In the genomic region with DNA sequence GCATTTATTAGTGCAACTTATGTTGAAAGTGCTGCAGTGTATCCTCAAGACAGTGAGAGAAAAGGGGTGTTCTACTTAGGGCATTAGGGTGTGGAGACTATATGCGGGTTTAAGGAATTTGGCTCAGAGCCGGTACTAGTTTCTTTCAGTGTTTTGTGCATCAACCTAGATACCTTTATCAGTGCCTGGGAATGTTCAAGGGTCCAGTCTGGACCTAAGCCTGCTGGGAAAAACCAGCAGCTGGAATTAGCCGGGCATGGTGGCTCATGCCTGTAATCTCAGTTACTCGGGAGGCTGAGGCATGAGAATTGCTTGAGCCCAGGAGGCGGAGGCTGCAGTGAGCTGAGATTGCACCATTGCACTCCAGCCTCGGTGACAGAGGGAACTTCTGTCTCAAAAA, we compare ENCODE assay signal across 27 cellular contexts. TPM values are rescaled to one million over a fixed set of nuclear protein-coding genes. Genes with fewer than 3 reads are reported as not detected.
DNase-seq lines count a peak whose midpoint lies in the region; ATAC-seq, FAIRE-seq and TF ChIP-seq lines count a peak whose summit lies in the region.
"Had no signal": no experiment of that assay in that cellular context is flagged by ENCODE, and none has a peak within 500 bp of the region (broad histone marks: within the 10 kb centered on the region; RNA-seq: fewer than 3 reads in every experiment).

No MANE protein-coding gene starts in this region.

- in situ Hi-C loops in HepG2 (cut with HindIII; ENCODE audit: extremely low pct_ligation_motif_present, low pct_unique_long_range_greater_than_20kb) = no loop called here

- no peaks in the 10 kb centered on the region for H3K4me1 ChIP-seq in HepG2 (ENCODE audit: insufficient read depth, low read length)
- no peaks in the 10 kb centered on the region for H3K4me1 ChIP-seq in right lobe of liver
- H3K4me1 ChIP-seq: HAP-1 had no signal

- H3K4me1 Mint-ChIP-seq in activated naive CD8-positive, alpha-beta T cell treated with anti-CD3 and anti-CD28 coated beads for 36 hours = peaks cover 33% of the 10 kb centered on the region
- peaks cover 55% of the 10 kb centered on the region for H3K4me1 Mint-ChIP-seq in nephron
- peaks cover 36% of the 10 kb centered on the region for H3K4me1 Mint-ChIP-seq in stimulated activated naive CD8-positive, alpha-beta T cell treated with anti-CD3 and anti-CD28 coated beads, Interleukin-15, amount 100 ng/mL, for 72 hours
- H3K4me1 Mint-ChIP-seq: CD4-positive, alpha-beta memory T cell had no signal

- H3K4me3 Mint-ChIP-seq in activated naive CD8-positive, alpha-beta T cell treated with anti-CD3 and anti-CD28 coated beads for 36 hours = peak overlapping the region; percentile 82
- H3K4me3 Mint-ChIP-seq in nephron = peak overlapping the region in 2 of 3 experiments; percentile 27 to 64
- peak overlapping the region; percentile 12 to 79 for H3K4me3 Mint-ChIP-seq in stimulated activated naive CD8-positive, alpha-beta T cell treated with anti-CD3 and anti-CD28 coated beads, Interleukin-15, amount 100 ng/mL, for 72 hours
- H3K4me3 Mint-ChIP-seq: CD4-positive, alpha-beta memory T cell; GM23338; HFFc6 had no signal

- CTCF ChIA-PET in HepG2 (lab: Yijun Ruan, JAX; ENCODE audit: low intra/inter-chr PET ratio, low total read pairs) = no interaction called here

- no peak for ATAC-seq in HepG2
- no peak for ATAC-seq in right lobe of liver
- no peak for ATAC-seq in stimulated activated naive CD8-positive, alpha-beta T cell treated with anti-CD3 and anti-CD28 coated beads, Interleukin-15, amount 100 ng/mL, for 72 hours
- ATAC-seq in GM18511 (IDR thresholded peaks at IDR 0.05; ENCODE audit: unreplicated experiment) = no peak
- ATAC-seq: GM23338, Panc1 had no signal

- no TSS peak for BruUV-seq in HepG2 (replicated peaks; lab: Mats Ljungman, UMichigan)

- H3K79me2 ChIP-seq in HepG2 (ENCODE audit: insufficient read depth, low read length) = no peaks in the 10 kb centered on the region

- no peaks in the 10 kb centered on the region for H3K36me3 ChIP-seq in HepG2 (replicated peaks in 1 of 2; ENCODE audit: control insufficient read depth in 1 of 2, insufficient read depth in 2 of 2, low read length in 2 of 2)
- H3K36me3 ChIP-seq in right lobe of liver = no peaks in the 10 kb centered on the region
- H3K36me3 ChIP-seq: HAP-1 had no signal

- no peak overlapping the region for H3K4me3 ChIP-seq in HepG2 (replicated peaks in 1 of 3; ENCODE audit: insufficient read depth in 1 of 3, low read depth in 2 of 3, low read length in 3 of 3)
- H3K4me3 ChIP-seq in right lobe of liver = no peak overlapping the region
- H3K4me3 ChIP-seq: GM23338, HAP-1 had no signal

- H3K27me3 ChIP-seq in HepG2 (ENCODE audit: control insufficient read depth in 1 of 2, insufficient read depth in 2 of 2, low read length in 2 of 2) (no peaks in the 10 kb centered on the region), right lobe of liver (no peaks in the 10 kb centered on the region)

- H3K4me2 ChIP-seq in HepG2 (ENCODE audit: low read depth, low read length) = no peak overlapping the region
- H3K4me2 ChIP-seq: GM23338 had no signal

- TF ChIP-seq CTCF in HepG2 (CRISPR knock-in tag; IDR thresholded peaks at IDR 0.05) (no peak), right lobe of liver (IDR thresholded peaks at IDR 0.05) (no peak), nephron (IDR thresholded peaks at IDR 0.05; ENCODE audit: unreplicated experiment in 3 of 3) (no peak)

- no peak for TF ChIP-seq EP300 in HepG2 (IDR thresholded peaks at IDR 0.05; ENCODE audit: low read depth in 2 of 2, low read length in 2 of 2)
- TF ChIP-seq EP300 in HepG2 (CRISPR knock-in tag; IDR thresholded peaks at IDR 0.05; ENCODE audit: borderline replicate concordance) = no peak

- no peak for FAIRE-seq in HepG2 (lab: Jason Lieb, UNC)

- H3K36me3 Mint-ChIP-seq in activated naive CD8-positive, alpha-beta T cell treated with anti-CD3 and anti-CD28 coated beads for 36 hours = peaks cover 32% of the 10 kb centered on the region
- H3K36me3 Mint-ChIP-seq in nephron (ENCODE audit: low read depth) = no peaks in the 10 kb centered on the region
- H3K36me3 Mint-ChIP-seq: CD4-positive, alpha-beta memory T cell had no signal

- TF ChIP-seq RAD21 in HepG2 (CRISPR knock-in tag; IDR thresholded peaks at IDR 0.05) = no peak

- no peak overlapping the region for H3K27ac ChIP-seq in HepG2 (ENCODE audit: extremely low read length, insufficient read depth, low read length)
- no peak overlapping the region for H3K27ac ChIP-seq in right lobe of liver
- H3K27ac ChIP-seq: HL-60, RWPE1 had no signal

- H3K9me3 ChIP-seq in HepG2 (ENCODE audit: low read length) = no peaks in the 10 kb centered on the region
- no peaks in the 10 kb centered on the region for H3K9me3 ChIP-seq in right lobe of liver
- H3K9me3 ChIP-seq: HAP-1 had no signal

- DNase-seq in HepG2 (ENCODE audit: low spot score) (no peak), right lobe of liver (no peak), NCI-H1436 treated with DMSO at 0.1 percent for 48 hours (lab: John Stamatoyannopoulos, UW) (no peak)
- DNase-seq in activated naive CD8-positive, alpha-beta T cell treated with anti-CD3 and anti-CD28 coated beads for 36 hours = no peak
- DNase-seq in stimulated activated naive CD8-positive, alpha-beta T cell treated with anti-CD3 and anti-CD28 coated beads, Interleukin-15, amount 100 ng/mL, for 72 hours = no peak
- DNase-seq: C1 segment of cervical spinal cord; CD4-positive, alpha-beta memory T cell; COR-L47; DMS53; HFFc6; NCI-H1092; NCI-H1417 treated with DMSO at 0.1 percent for 48 hours; NCI-H187; NCI-H2081 treated with DMSO at 0.1 percent for 48 hours; NCI-H2171; NCI-H226; NCI-H510A; NCI-H69; SHP77 had no signal

- peak overlapping the region; percentile 90 for H3K27ac Mint-ChIP-seq in activated naive CD8-positive, alpha-beta T cell treated with anti-CD3 and anti-CD28 coated beads for 36 hours
- peak overlapping the region in 1 of 3 experiments; percentile 87 for H3K27ac Mint-ChIP-seq in nephron
- peak overlapping the region in 1 of 2 donors; percentile 68 for H3K27ac Mint-ChIP-seq in stimulated activated naive CD8-positive, alpha-beta T cell treated with anti-CD3 and anti-CD28 coated beads, Interleukin-15, amount 100 ng/mL, for 72 hours
- H3K27ac Mint-ChIP-seq: CD4-positive, alpha-beta memory T cell; GM23338; HFFc6 had no signal

- intact Hi-C loops in HepG2 (cut with micrococcal nuclease; ENCODE audit: unreplicated experiment) = no loop called here
- intact Hi-C loops in right lobe of liver (cut with DNase I) = no loop called here

- H3K27me3 Mint-ChIP-seq in activated naive CD8-positive, alpha-beta T cell treated with anti-CD3 and anti-CD28 coated beads for 36 hours = no peaks in the 10 kb centered on the region
- no peaks in the 10 kb centered on the region for H3K27me3 Mint-ChIP-seq in nephron (ENCODE audit: low read depth)
- no peaks in the 10 kb centered on the region for H3K27me3 Mint-ChIP-seq in stimulated activated naive CD8-positive, alpha-beta T cell treated with anti-CD3 and anti-CD28 coated beads, Interleukin-15, amount 100 ng/mL, for 72 hours

- H2AFZ ChIP-seq in HepG2 (ENCODE audit: low read length) = no peak overlapping the region
- H2AFZ ChIP-seq: GM23338 had no signal

- POLR2A ChIA-PET in HepG2 (lab: Yijun Ruan, JAX) = no interaction called here

- WGBS in HepG2 (ENCODE audit: low lambda C conversion rate) = 23% methylated on average over 5 of the region's 6 CpGs
- WGBS in right lobe of liver (ENCODE audit: insufficient coverage, low coverage, low lambda C conversion rate, missing lambda C conversion rate) = 66% methylated on average over 6 of the region's 6 CpGs

- no peaks in the 10 kb centered on the region for H3K9me3 Mint-ChIP-seq in activated naive CD8-positive, alpha-beta T cell treated with anti-CD3 and anti-CD28 coated beads for 36 hours
- no peaks in the 10 kb centered on the region for H3K9me3 Mint-ChIP-seq in nephron
- no peaks in the 10 kb centered on the region for H3K9me3 Mint-ChIP-seq in stimulated activated naive CD8-positive, alpha-beta T cell treated with anti-CD3 and anti-CD28 coated beads, Interleukin-15, amount 100 ng/mL, for 72 hours
- H3K9me3 Mint-ChIP-seq: CD4-positive, alpha-beta memory T cell; GM23338; HFFc6 had no signal

- no peaks in the 10 kb centered on the region for H4K20me1 ChIP-seq in HepG2 (ENCODE audit: insufficient read depth, low read length)

- no peak overlapping the region for H3K9ac ChIP-seq in HepG2 (ENCODE audit: insufficient read depth, low read depth, low read length)

- TF ChIP-seq POLR2A in HepG2 (IDR thresholded peaks at IDR 0.05; ENCODE audit: insufficient read depth in 1 of 2, low read depth in 2 of 2, low read length in 2 of 2) (no peak), right lobe of liver (IDR thresholded peaks at IDR 0.05) (no peak)

RNA-seq across cellular contexts. Expression of gene PHEX, which starts 7.4 kb away (rescaled TPM):
- total RNA-seq in HepG2 (2016; rRNA removed; fragmentation: Illumina TruSeq; extraction: Trizol) (0.07 and 0.27 TPM in 2 replicates), right lobe of liver (under 1 TPM in 1 of 6 experiments, not detected in 5; 0.13 TPM)
- 0.20 and 0.35 TPM in 2 replicates for total RNA-seq in HepG2 (2016; cell fraction: cytosol; rRNA removed; fragmentation: Illumina TruSeq; extraction: Trizol; ENCODE audit: low read depth)
- total RNA-seq in HepG2 (2016; cell fraction: insoluble cytoplasmic fraction; rRNA removed; fragmentation: Illumina TruSeq; extraction: Trizol) = 0.06 TPM in 1 of 2 replicates, not detected in the other
- 0.09 and 0.14 TPM in 2 replicates for total RNA-seq in HepG2 (2016; cell fraction: membrane; rRNA removed; fragmentation: Illumina TruSeq; extraction: Trizol)
- total RNA-seq in HepG2 (2016; cell fraction: nucleus; rRNA removed; fragmentation: Illumina TruSeq; extraction: Trizol) = 0.22 and 0.50 TPM in 2 replicates
- polyA plus RNA-seq in HepG2 (2011; rRNA removed) = 0.01 and 0.03 TPM in 2 replicates
- 0.05 TPM in 1 of 2 replicates, not detected in the other for polyA plus RNA-seq in HepG2 (2011; cell fraction: cytosol; rRNA removed)
- polyA plus RNA-seq in HepG2 (2011; cell fraction: nucleus; rRNA removed) = 0.09 TPM in 1 of 2 replicates, not detected in the other
- 0.03 TPM in 1 of 2 replicates, not detected in the other for polyA plus RNA-seq in HepG2 (2012)
- 0.03 TPM in 2 replicates for polyA plus RNA-seq in HepG2 (2016; cell fraction: cytosol; fragmentation: Illumina TruSeq; extraction: Trizol; ENCODE audit: low read depth)
- not detected in 2 replicates for polyA plus RNA-seq in HepG2 (2016; cell fraction: insoluble cytoplasmic fraction; fragmentation: Illumina TruSeq; extraction: Trizol; ENCODE audit: low read depth)
- 0.03 TPM in 1 of 2 replicates, not detected in the other for polyA plus RNA-seq in HepG2 (2016; cell fraction: membrane; fragmentation: Illumina TruSeq; extraction: Trizol; ENCODE audit: low read depth)
- polyA plus RNA-seq in HepG2 (2016; cell fraction: nucleus; fragmentation: Illumina TruSeq; extraction: Trizol; ENCODE audit: insufficient read depth, low read depth) = 0.09 and 0.10 TPM in 2 replicates
- 0.04 and 0.12 TPM in 2 replicates for polyA minus RNA-seq in HepG2 (2011; rRNA and poly(A)+ RNA removed; ENCODE audit: low replicate concordance)
- not detected in 2 replicates for polyA minus RNA-seq in HepG2 (2011; cell fraction: cytosol; rRNA and poly(A)+ RNA removed)
- polyA minus RNA-seq in HepG2 (2011; cell fraction: nucleus; rRNA and poly(A)+ RNA removed) = 0.25 and 0.26 TPM in 2 replicates
- 10 to 100 TPM; 22.3 to 22.4 TPM for total RNA-seq in activated naive CD8-positive, alpha-beta T cell treated with anti-CD3 and anti-CD28 coated beads for 36 hours
- total RNA-seq: G401 had no signal

Comparison
In these comparisons a context has a peak if more than half of its experiments do, and no peak if none do; other contexts are left out.
1. RNA of gene PHEX, which starts 7.4 kb away (total RNA-seq): 22.3 to 22.4 TPM in activated naive CD8-positive, alpha-beta T cell treated with anti-CD3 and anti-CD28 coated beads for 36 hours; 0.06 to 0.50 TPM in HepG2 and 0.13 TPM in right lobe of liver; every median in the first group is over 10 times any median in the second.
2. Peak in every context shown above with its lines, with median percentiles within 50 percentile points of each other: H3K4me3 Mint-ChIP-seq.